In genomic region chr1:229661022-229661877, GRCh38 we compare ENCODE assay signal across 7 cellular contexts. TPM values are rescaled to one million over a fixed set of nuclear protein-coding genes. Genes with fewer than 3 reads are reported as not detected.
A peak's percentile ranks its signal among the peaks of the same experiment; 100 is the strongest.
DNase-seq lines count a peak whose midpoint lies in the region; ATAC-seq, FAIRE-seq and TF ChIP-seq lines count a peak whose summit lies in the region.

No MANE protein-coding gene starts in this region.

- DNase-seq in GM12891 (ENCODE audit: insufficient read length, low spot score) (peak; percentile 62), NCI-H2171 treated with DMSO at 0.1 percent for 48 hours (lab: John Stamatoyannopoulos, UW) (peak; percentile 59), left colon (peak; percentile 65 to 88)
- DNase-seq in activated CD4-positive, CD25-positive, alpha-beta regulatory T cell treated with anti-CD3 and anti-CD28 coated beads, Interleukin-2, amount 50 U/mL, for 72 hours, result peak; percentile 71
- peak; percentile 49 for DNase-seq in central memory CD4-positive, alpha-beta T cell
- DNase-seq in stimulated activated CD4-positive, alpha-beta T cell treated with anti-CD3 and anti-CD28 coated beads, Interleukin-4, amount 100 ng/mL, for 4 hours, result peak; percentile 60 to 67

- intact Hi-C loops in left colon (cut with DNase I, micrococcal nuclease), result no loop called here

- FAIRE-seq in GM12891 (lab: Jason Lieb, UNC), result peak; percentile 88

- peak; percentile 70 for ATAC-seq in HG02885 (IDR thresholded peaks at IDR 0.05; ENCODE audit: poor library complexity, unreplicated experiment)
- peak; percentile 99 for ATAC-seq in left colon

- TF ChIP-seq POLR2A in GM12891 (IDR thresholded peaks at IDR 0.05; ENCODE audit: low read depth, low read length), result no peak

TF ChIP-seq in GM12891, 5 proteins besides CTCF, POLR2A, EP300 and RAD21:
- TF ChIP-seq POU2F2 (IDR thresholded peaks at IDR 0.05; ENCODE audit: low read depth, low read length), result no peak
- no peak for TF ChIP-seq SPI1 (IDR thresholded peaks at IDR 0.05; ENCODE audit: low read depth, low read length)
- TF ChIP-seq POLR2AphosphoS5 (IDR thresholded peaks at IDR 0.05; ENCODE audit: low read depth, low read length), result no peak
- TF ChIP-seq TAF1 (IDR thresholded peaks at IDR 0.05; ENCODE audit: low read depth, low read length), result no peak
- TF ChIP-seq PAX5 (IDR thresholded peaks at IDR 0.05; ENCODE audit: insufficient read depth, low read length, severe bottlenecking), result no peak

RNA-seq across cellular contexts. Expression of gene URB2, which starts 35.2 kb away (rescaled TPM):
- polyA plus RNA-seq in GM12891 (2012; ENCODE audit: low read depth, missing spikeins), result 5.0 TPM
- 1 to 10 TPM; 5.0 to 7.4 TPM for total RNA-seq in left colon

RNA-seq across cellular contexts. Expression of gene TAF5L, which starts 35.3 kb away (rescaled TPM):
- 14.4 TPM for polyA plus RNA-seq in GM12891 (2012; ENCODE audit: low read depth, missing spikeins)
- total RNA-seq in left colon, result 10 to 100 TPM; 24.2 to 24.6 TPM

Comparison
In these comparisons a context has a peak if more than half of its experiments do, and no peak if none do; other contexts are left out.
1. Peak in every context shown above with its lines: DNase-seq and ATAC-seq.